ENCODE assay signal across 1 cellular context in the genomic region with DNA sequence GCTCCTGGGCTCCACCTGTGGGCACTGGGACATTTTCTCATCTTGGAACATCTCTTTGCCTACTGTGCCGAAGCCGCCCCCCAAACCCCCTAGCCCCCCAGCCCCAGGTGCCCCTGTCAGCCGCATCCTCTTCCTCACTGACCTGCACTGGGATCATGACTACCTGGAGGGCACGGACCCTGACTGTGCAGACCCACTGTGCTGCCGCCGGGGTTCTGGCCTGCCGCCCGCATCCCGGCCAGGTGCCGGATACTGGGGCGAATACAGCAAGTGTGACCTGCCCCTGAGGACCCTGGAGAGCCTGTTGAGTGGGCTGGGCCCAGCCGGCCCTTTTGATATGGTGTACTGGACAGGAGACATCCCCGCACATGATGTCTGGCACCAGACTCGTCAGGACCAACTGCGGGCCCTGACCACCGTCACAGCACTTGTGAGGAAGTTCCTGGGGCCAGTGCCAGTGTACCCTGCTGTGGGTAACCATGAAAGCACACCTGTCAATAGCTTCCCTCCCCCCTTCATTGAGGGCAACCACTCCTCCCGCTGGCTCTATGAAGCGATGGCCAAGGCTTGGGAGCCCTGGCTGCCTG.
TF ChIP-seq lines count a peak whose summit lies in the region.

No MANE protein-coding gene starts in this region.

TF ChIP-seq in GM23338, 12 proteins besides CTCF, POLR2A, EP300 and RAD21 (continued from another document):
- TF ChIP-seq, protein P1, sequence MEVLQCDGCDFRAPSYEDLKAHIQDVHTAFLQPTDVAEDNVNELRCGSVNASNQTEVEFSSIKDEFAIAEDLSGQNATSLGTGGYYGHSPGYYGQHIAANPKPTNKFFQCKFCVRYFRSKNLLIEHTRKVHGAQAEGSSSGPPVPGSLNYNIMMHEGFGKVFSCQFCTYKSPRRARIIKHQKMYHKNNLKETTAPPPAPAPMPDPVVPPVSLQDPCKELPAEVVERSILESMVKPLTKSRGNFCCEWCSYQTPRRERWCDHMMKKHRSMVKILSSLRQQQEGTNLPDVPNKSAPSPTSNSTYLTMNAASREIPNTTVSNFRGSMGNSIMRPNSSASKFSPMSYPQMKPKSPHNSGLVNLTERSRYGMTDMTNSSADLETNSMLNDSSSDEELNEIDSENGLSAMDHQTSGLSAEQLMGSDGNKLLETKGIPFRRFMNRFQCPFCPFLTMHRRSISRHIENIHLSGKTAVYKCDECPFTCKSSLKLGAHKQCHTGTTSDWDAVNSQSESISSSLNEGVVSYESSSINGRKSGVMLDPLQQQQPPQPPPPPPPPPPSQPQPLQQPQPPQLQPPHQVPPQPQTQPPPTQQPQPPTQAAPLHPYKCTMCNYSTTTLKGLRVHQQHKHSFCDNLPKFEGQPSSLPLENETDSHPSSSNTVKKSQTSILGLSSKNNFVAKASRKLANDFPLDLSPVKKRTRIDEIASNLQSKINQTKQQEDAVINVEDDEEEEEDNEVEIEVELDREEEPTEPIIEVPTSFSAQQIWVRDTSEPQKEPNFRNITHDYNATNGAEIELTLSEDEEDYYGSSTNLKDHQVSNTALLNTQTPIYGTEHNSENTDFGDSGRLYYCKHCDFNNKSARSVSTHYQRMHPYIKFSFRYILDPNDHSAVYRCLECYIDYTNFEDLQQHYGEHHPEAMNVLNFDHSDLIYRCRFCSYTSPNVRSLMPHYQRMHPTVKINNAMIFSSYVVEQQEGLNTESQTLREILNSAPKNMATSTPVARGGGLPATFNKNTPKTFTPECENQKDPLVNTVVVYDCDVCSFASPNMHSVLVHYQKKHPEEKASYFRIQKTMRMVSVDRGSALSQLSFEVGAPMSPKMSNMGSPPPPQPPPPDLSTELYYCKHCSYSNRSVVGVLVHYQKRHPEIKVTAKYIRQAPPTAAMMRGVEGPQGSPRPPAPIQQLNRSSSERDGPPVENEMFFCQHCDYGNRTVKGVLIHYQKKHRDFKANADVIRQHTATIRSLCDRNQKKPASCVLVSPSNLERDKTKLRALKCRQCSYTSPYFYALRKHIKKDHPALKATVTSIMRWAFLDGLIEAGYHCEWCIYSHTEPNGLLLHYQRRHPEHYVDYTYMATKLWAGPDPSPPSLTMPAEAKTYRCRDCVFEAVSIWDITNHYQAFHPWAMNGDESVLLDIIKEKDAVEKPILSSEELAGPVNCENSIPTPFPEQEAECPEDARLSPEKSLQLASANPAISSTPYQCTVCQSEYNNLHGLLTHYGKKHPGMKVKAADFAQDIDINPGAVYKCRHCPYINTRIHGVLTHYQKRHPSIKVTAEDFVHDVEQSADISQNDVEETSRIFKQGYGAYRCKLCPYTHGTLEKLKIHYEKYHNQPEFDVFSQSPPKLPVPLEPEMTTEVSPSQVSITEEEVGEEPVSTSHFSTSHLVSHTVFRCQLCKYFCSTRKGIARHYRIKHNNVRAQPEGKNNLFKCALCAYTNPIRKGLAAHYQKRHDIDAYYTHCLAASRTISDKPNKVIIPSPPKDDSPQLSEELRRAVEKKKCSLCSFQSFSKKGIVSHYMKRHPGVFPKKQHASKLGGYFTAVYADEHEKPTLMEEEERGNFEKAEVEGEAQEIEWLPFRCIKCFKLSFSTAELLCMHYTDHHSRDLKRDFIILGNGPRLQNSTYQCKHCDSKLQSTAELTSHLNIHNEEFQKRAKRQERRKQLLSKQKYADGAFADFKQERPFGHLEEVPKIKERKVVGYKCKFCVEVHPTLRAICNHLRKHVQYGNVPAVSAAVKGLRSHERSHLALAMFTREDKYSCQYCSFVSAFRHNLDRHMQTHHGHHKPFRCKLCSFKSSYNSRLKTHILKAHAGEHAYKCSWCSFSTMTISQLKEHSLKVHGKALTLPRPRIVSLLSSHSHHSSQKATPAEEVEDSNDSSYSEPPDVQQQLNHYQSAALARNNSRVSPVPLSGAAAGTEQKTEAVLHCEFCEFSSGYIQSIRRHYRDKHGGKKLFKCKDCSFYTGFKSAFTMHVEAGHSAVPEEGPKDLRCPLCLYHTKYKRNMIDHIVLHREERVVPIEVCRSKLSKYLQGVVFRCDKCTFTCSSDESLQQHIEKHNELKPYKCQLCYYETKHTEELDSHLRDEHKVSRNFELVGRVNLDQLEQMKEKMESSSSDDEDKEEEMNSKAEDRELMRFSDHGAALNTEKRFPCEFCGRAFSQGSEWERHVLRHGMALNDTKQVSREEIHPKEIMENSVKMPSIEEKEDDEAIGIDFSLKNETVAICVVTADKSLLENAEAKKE (CRISPR knock-in tag; IDR thresholded peaks at IDR 0.05): no peak
- TF ChIP-seq CREB1 (CRISPR knock-in tag; IDR thresholded peaks at IDR 0.05; ENCODE audit: low read depth) (no peak), JUNB (IDR thresholded peaks at IDR 0.05; ENCODE audit: unreplicated experiment) (no peak), EZH2phosphoT487 (IDR thresholded peaks at IDR 0.05; ENCODE audit: unreplicated experiment) (no peak)
